ENCODE assay signal across 14 cellular contexts in genomic region chr2:109144271-109144670, GRCh38. TPM values are rescaled to one million over a fixed set of nuclear protein-coding genes. Genes with fewer than 3 reads are reported as not detected.
DNase-seq lines count a peak whose midpoint lies in the region; ATAC-seq and TF ChIP-seq lines count a peak whose summit lies in the region.
"Had no signal": no experiment of that assay in that cellular context is flagged by ENCODE, and none has a peak within 500 bp of the region (broad histone marks: within the 10 kb centered on the region; RNA-seq: fewer than 3 reads in every experiment).

No MANE protein-coding gene starts in this region.

- no peak overlapping the region for H3K4me3 Mint-ChIP-seq in immature natural killer cell
- H3K4me3 Mint-ChIP-seq: WTC11 had no signal

- H3K79me2 ChIP-seq in MM.1S (ENCODE audit: low read length) = peaks cover 89% of the 10 kb centered on the region
- H3K79me2 ChIP-seq: parathyroid adenoma had no signal

- no peak for TF ChIP-seq CTCF in MM.1S (IDR thresholded peaks at IDR 0.05; ENCODE audit: low read length)
- no peak for TF ChIP-seq CTCF in RWPE1 (conservative IDR thresholded peaks at IDR 0.05; ENCODE audit: low read depth)

- POLR2A ChIA-PET in RWPE1 (lab: Yijun Ruan, JAX; ENCODE audit: low non-redundant PET) = no interaction called here

- no peaks in the 10 kb centered on the region for H3K9me3 Mint-ChIP-seq in immature natural killer cell
- H3K9me3 Mint-ChIP-seq: WTC11 had no signal

- H3F3A ChIP-seq in MM.1S (ENCODE audit: insufficient read depth, low read length) = peaks cover 22% of the 10 kb centered on the region

- peak overlapping the region; percentile 84 for H3K4me2 ChIP-seq in MM.1S (ENCODE audit: low read depth, low read length)

- H3K4me3 ChIP-seq in MM.1S (ENCODE audit: low read length) = peak overlapping the region; percentile 32; the same call in 1 of the 2 replicates
- H3K4me3 ChIP-seq: vagina had no signal

- peaks cover 2 to 6% (median 3%) of the 10 kb centered on the region in 3 donors for H3K27me3 Mint-ChIP-seq in immature natural killer cell (ENCODE audit: low read depth in 3 of 3)

- no peaks in the 10 kb centered on the region for H3K27me3 ChIP-seq in MM.1S (replicated peaks; ENCODE audit: insufficient read depth, low read length)
- H3K27me3 ChIP-seq: vagina had no signal

- ATAC-seq in GM21423 (IDR thresholded peaks at IDR 0.05; ENCODE audit: unreplicated experiment) = peak; percentile 46
- ATAC-seq: WTC11 had no signal

- no peaks in the 10 kb centered on the region for H3K9me3 ChIP-seq in MM.1S (replicated peaks; ENCODE audit: insufficient read depth, low read length)
- H3K9me3 ChIP-seq: vagina had no signal

- no peak overlapping the region for H3K27ac Mint-ChIP-seq in immature natural killer cell
- H3K27ac Mint-ChIP-seq: WTC11 had no signal

- H3K36me3 ChIP-seq in MM.1S (replicated peaks; ENCODE audit: insufficient read depth, low read length) = no peaks in the 10 kb centered on the region
- H3K36me3 ChIP-seq: vagina had no signal

- peaks cover 25% of the 10 kb centered on the region for H3K4me1 ChIP-seq in MM.1S (ENCODE audit: low read length)
- H3K4me1 ChIP-seq: parathyroid adenoma had no signal

- H3K9ac ChIP-seq in MM.1S (ENCODE audit: low read length) = peak overlapping the region; percentile 43
- H3K9ac ChIP-seq: parathyroid adenoma had no signal

- H3K36me3 Mint-ChIP-seq in immature natural killer cell = no peaks in the 10 kb centered on the region
- H3K36me3 Mint-ChIP-seq: WTC11 had no signal

- H3K9me2 ChIP-seq in MM.1S (replicated peaks; ENCODE audit: insufficient read depth, low read length) = no peaks in the 10 kb centered on the region

- CTCF ChIA-PET in RWPE1 (lab: Yijun Ruan, JAX) = no interaction called here

- no peak overlapping the region for H2AFZ ChIP-seq in MM.1S (ENCODE audit: low read length)
- H2AFZ ChIP-seq: parathyroid adenoma had no signal

- peak; percentile 15 for DNase-seq in activated T-cell treated with anti-CD3 and anti-CD28 coated beads for 1 hour (ENCODE audit: low read depth)
- no peak for DNase-seq in activated T-cell treated with anti-CD3 and anti-CD28 coated beads for 4 hours
- DNase-seq in MM.1S = peak; percentile 57
- peak in 2 of 3 donors; percentile 10 to 14 for DNase-seq in immature natural killer cell
- no peak for DNase-seq in RWPE1 (ENCODE audit: low spot score)
- DNase-seq in foreskin melanocyte = no peak
- DNase-seq in anterior cingulate cortex (lab: John Stamatoyannopoulos, UW) = no peak
- DNase-seq: DMS79, NCI-H1048, NCI-H524 treated with DMSO at 0.1 percent for 48 hours had no signal

- peaks cover 0 to 4% of the 10 kb centered on the region in 2 donors for H3K4me1 Mint-ChIP-seq in immature natural killer cell
- H3K4me1 Mint-ChIP-seq: WTC11 had no signal

- H4K20me1 ChIP-seq in MM.1S (ENCODE audit: insufficient read depth, low read length) = no peaks in the 10 kb centered on the region

- H3K27ac ChIP-seq in MM.1S (ENCODE audit: low read length) (peak overlapping the region; percentile 83), RWPE1 (no peak overlapping the region)
- H3K27ac ChIP-seq: parathyroid adenoma, vagina had no signal

RNA-seq across cellular contexts. Expression of gene SH3RF3, which starts 15.3 kb away (rescaled TPM):
- not detected for polyA plus RNA-seq in immature natural killer cell

Comparison
In these comparisons a context has a peak if more than half of its experiments do, and no peak if none do; other contexts are left out.
1. DNase-seq: peak in activated T-cell treated with anti-CD3 and anti-CD28 coated beads for 1 hour (single experiment), MM.1S (single experiment) and immature natural killer cell (2 of 3); none in activated T-cell treated with anti-CD3 and anti-CD28 coated beads for 4 hours (single experiment), RWPE1 (single experiment), foreskin melanocyte (single experiment) and anterior cingulate cortex (0 of 58).